Comparison of ENCODE assay signal across 8 cellular contexts in the genomic region with DNA sequence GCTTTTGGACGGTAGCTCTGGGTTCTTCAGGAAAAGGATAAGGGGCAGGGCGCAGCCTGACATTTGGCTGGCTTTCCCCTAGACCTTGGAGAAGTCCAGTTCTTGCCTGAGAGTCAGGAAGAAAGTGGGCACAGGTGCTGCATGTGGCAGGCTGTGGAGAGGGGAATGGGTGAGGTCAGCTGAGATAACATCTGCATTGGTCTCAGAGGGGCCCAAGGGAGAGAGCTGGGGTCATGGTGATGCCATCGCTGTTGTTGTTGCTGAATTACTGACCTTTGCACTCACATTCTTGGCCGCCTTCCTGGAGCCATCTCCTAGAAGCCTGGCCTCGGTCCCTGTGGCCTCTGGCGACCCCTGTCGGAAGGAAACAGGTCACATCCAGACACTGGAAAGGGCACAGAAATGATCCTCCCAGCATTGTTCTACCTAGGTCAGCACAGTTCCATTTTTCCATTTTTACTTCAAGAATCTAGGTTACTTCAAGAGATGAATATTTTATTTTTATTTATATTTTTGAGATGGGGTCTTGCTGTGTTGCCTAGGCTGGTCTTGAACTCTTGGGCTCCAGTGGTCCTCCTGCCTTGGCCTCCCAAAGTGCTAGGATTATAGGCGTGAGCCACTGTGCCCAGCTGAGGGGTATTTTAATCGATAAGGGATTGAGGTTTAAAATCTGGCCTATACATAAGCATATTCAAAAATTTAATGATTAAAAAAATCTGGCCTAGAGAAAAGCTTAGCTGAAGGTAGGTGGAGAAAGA. TPM values are rescaled to one million over a fixed set of nuclear protein-coding genes. Genes with fewer than 3 reads are reported as not detected.
A peak's percentile ranks its signal among the peaks of the same experiment; 100 is the strongest.
DNase-seq lines count a peak whose midpoint lies in the region; ATAC-seq and TF ChIP-seq lines count a peak whose summit lies in the region.

No MANE protein-coding gene starts in this region.

- intact Hi-C loops in lower leg skin (cut with DNase I; ENCODE audit: low total_unique reads), result no loop called here

- TF ChIP-seq CTCF in GM12872 (IDR thresholded peaks at IDR 0.05; ENCODE audit: insufficient read depth, low read depth, low read length), result peak; percentile 94
- peak; percentile 63 for TF ChIP-seq CTCF in choroid plexus epithelial cell (conservative IDR thresholded peaks at IDR 0.05; ENCODE audit: low read depth, low read length)
- peak in 1 of 3 donors; percentile 40 for TF ChIP-seq CTCF in lower leg skin (IDR thresholded peaks at IDR 0.05)

- H3K4me3 ChIP-seq in choroid plexus epithelial cell (ENCODE audit: low read depth, low read length) (no peak overlapping the region), lower leg skin (ENCODE audit: low read depth, poor library complexity, severe bottlenecking) (no peak overlapping the region)

- no peak for TF ChIP-seq POLR2A in lower leg skin (IDR thresholded peaks at IDR 0.05)

- WGBS in lower leg skin, 2 donors, result 41 to 47% methylated on average over 9 of the region's 9 CpGs

- DNase-seq in NCI-H146 (lab: John Stamatoyannopoulos, UW) (peak; percentile 86), choroid plexus epithelial cell (ENCODE audit: low read depth) (peak; percentile 63), lower leg skin (ENCODE audit: low spot score in 2 of 2) (peak; percentile 68 to 92)
- peak in 2 of 3 experiments; percentile 35 to 47 for DNase-seq in stimulated activated CD4-positive, alpha-beta T cell treated with anti-CD3 and anti-CD28 coated beads, TNF-alpha, amount 100 ng/mL, for 4 hours (ENCODE audit: low read depth in 3 of 3)

- ATAC-seq in activated CD4-positive, CD25-positive, alpha-beta regulatory T cell treated with anti-CD3 and anti-CD28 coated beads, Interleukin-2, amount 50 U/mL, for 24 hours, result peak; percentile 67 to 74
- no peak for ATAC-seq in HG03159 (IDR thresholded peaks at IDR 0.05; ENCODE audit: unreplicated experiment)
- ATAC-seq in GM21576 (IDR thresholded peaks at IDR 0.05; ENCODE audit: unreplicated experiment), result no peak

RNA-seq across cellular contexts. Expression of gene LIPE, which starts 6.5 kb away (rescaled TPM):
- total RNA-seq in lower leg skin, result 10 to 100 TPM; 20.9 to 96.9 (median 55.9) TPM

RNA-seq across cellular contexts. Expression of gene CXCL17, which starts 9.1 kb away (rescaled TPM):
- total RNA-seq in lower leg skin, result under 1 TPM in 1 of 4 donors, not detected in 3; 0.69 TPM

RNA-seq across cellular contexts. Expression of gene CNFN, which starts 43.6 kb away (rescaled TPM):
- total RNA-seq in lower leg skin, result 100 to 1,000 TPM; 359 to 606 (median 493) TPM

Comparison
In these comparisons a context has a peak if more than half of its experiments do, and no peak if none do; other contexts are left out.
1. ATAC-seq: peak in activated CD4-positive, CD25-positive, alpha-beta regulatory T cell treated with anti-CD3 and anti-CD28 coated beads, Interleukin-2, amount 50 U/mL, for 24 hours (2 of 2); none in HG03159 (single experiment) and GM21576 (single experiment).
2. Peak in every context shown above with its lines, with median percentiles within 50 percentile points of each other: DNase-seq.